9 cellular contexts compared by ENCODE assay signal in the genomic region with DNA sequence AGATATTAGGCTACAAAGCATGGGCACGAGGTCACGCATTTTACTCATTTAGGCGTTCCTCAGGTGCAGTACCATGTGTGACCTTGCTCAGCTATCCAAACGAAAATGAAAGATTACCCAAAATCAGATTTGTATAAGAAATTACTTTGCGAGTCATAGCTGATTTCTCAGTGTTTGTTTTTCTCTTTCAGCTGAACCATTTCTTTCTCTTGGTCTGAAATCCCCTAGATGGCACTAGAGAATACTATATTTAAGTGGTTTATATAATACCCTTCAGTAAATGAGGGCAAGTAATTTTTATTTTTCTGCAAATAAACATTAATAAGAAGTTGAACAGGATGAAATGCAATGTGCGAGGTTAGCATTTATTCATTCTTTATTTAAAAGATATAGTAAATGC.
DNase-seq lines count a peak whose midpoint lies in the region; ATAC-seq and TF ChIP-seq lines count a peak whose summit lies in the region.
"Had no signal": no experiment of that assay in that cellular context is flagged by ENCODE, and none has a peak within 500 bp of the region (broad histone marks: within the 10 kb centered on the region; RNA-seq: fewer than 3 reads in every experiment).

No MANE protein-coding gene starts in this region.

- no peak overlapping the region for H3K4me2 ChIP-seq in GM23248 (ENCODE audit: unreplicated experiment)

- H3K27me3 ChIP-seq in GM23248 (replicated peaks; ENCODE audit: insufficient read depth) = no peaks in the 10 kb centered on the region
- H3K27me3 ChIP-seq: spleen had no signal

- H3K9me2 ChIP-seq in GM23248 (ENCODE audit: insufficient read depth) = no peaks in the 10 kb centered on the region

- H3K4me3 ChIP-seq in GM23248 = no peak overlapping the region
- H3K4me3 ChIP-seq in choroid plexus epithelial cell (ENCODE audit: low read depth, low read length) = no peak overlapping the region
- H3K4me3 ChIP-seq: spleen had no signal

- no peaks in the 10 kb centered on the region for H3F3A ChIP-seq in GM23248 (ENCODE audit: insufficient read depth)

- H2AFZ ChIP-seq in GM23248 = no peak overlapping the region

- TF ChIP-seq CTCF in choroid plexus epithelial cell (conservative IDR thresholded peaks at IDR 0.05; ENCODE audit: low read depth, low read length) = no peak
- TF ChIP-seq CTCF in GM20000 (IDR thresholded peaks at IDR 0.05; ENCODE audit: extremely low read depth, missing control alignments) = no peak

- H3K36me3 ChIP-seq in GM23248 (ENCODE audit: low read depth) = no peaks in the 10 kb centered on the region
- H3K36me3 ChIP-seq: spleen had no signal

- H3K9me3 ChIP-seq in GM23248 (ENCODE audit: low read depth) = no peaks in the 10 kb centered on the region

- no peak for ATAC-seq in GM18517 (IDR thresholded peaks at IDR 0.05; ENCODE audit: unreplicated experiment)

- no peaks in the 10 kb centered on the region for H3K79me2 ChIP-seq in GM23248 (ENCODE audit: insufficient read depth)

- H3K27ac ChIP-seq in GM23248 = no peak overlapping the region
- H3K27ac ChIP-seq: spleen had no signal

- 37 to 42% methylated on average over 6 of the region's 6 CpGs for WGBS in GM23248 (ENCODE audit: low coverage in 1 of 2, low lambda C conversion rate in 2 of 2, missing lambda C conversion rate in 2 of 2), 2 experiments

- in situ Hi-C loops in GM23248 (cut with MboI) = no loop called here

- H4K20me1 ChIP-seq in GM23248 (ENCODE audit: insufficient read depth) = no peaks in the 10 kb centered on the region

- H3K9ac ChIP-seq in GM23248 = no peak overlapping the region

- peak; percentile 51 for DNase-seq in GM23248
- DNase-seq in NCI-H69 (lab: John Stamatoyannopoulos, UW) = peak; percentile 40
- peak; percentile 1 for DNase-seq in choroid plexus epithelial cell (ENCODE audit: low read depth)
- peak; percentile 47 for DNase-seq in pons (ENCODE audit: low spot score)
- no peak for DNase-seq in ureter (ENCODE audit: low spot score)
- no peak for DNase-seq in GM20000 (ENCODE audit: low spot score)
- DNase-seq: Karpas-422, spleen had no signal

- H3K4me1 ChIP-seq in GM23248 (ENCODE audit: insufficient read depth) = 0 out of 2 replicates have a peak, but pooled peaks cover 5% of the 10 kb centered on the region
- H3K4me1 ChIP-seq: spleen had no signal

Comparison
In these comparisons a context has a peak if more than half of its experiments do, and no peak if none do; other contexts are left out.
1. DNase-seq: peak in GM23248 (single experiment), NCI-H69 (single experiment), choroid plexus epithelial cell (single experiment) and pons (single experiment); none in ureter (single experiment) and GM20000 (single experiment).